ENCODE assay signal across 1 cellular context in genomic region chr21:44283953-44284352, GRCh38.
TF ChIP-seq lines count a peak whose summit lies in the region.

No MANE protein-coding gene starts in this region.

TF ChIP-seq in GM23338, 12 proteins besides CTCF, POLR2A, EP300 and RAD21:
- TF ChIP-seq, protein P1, sequence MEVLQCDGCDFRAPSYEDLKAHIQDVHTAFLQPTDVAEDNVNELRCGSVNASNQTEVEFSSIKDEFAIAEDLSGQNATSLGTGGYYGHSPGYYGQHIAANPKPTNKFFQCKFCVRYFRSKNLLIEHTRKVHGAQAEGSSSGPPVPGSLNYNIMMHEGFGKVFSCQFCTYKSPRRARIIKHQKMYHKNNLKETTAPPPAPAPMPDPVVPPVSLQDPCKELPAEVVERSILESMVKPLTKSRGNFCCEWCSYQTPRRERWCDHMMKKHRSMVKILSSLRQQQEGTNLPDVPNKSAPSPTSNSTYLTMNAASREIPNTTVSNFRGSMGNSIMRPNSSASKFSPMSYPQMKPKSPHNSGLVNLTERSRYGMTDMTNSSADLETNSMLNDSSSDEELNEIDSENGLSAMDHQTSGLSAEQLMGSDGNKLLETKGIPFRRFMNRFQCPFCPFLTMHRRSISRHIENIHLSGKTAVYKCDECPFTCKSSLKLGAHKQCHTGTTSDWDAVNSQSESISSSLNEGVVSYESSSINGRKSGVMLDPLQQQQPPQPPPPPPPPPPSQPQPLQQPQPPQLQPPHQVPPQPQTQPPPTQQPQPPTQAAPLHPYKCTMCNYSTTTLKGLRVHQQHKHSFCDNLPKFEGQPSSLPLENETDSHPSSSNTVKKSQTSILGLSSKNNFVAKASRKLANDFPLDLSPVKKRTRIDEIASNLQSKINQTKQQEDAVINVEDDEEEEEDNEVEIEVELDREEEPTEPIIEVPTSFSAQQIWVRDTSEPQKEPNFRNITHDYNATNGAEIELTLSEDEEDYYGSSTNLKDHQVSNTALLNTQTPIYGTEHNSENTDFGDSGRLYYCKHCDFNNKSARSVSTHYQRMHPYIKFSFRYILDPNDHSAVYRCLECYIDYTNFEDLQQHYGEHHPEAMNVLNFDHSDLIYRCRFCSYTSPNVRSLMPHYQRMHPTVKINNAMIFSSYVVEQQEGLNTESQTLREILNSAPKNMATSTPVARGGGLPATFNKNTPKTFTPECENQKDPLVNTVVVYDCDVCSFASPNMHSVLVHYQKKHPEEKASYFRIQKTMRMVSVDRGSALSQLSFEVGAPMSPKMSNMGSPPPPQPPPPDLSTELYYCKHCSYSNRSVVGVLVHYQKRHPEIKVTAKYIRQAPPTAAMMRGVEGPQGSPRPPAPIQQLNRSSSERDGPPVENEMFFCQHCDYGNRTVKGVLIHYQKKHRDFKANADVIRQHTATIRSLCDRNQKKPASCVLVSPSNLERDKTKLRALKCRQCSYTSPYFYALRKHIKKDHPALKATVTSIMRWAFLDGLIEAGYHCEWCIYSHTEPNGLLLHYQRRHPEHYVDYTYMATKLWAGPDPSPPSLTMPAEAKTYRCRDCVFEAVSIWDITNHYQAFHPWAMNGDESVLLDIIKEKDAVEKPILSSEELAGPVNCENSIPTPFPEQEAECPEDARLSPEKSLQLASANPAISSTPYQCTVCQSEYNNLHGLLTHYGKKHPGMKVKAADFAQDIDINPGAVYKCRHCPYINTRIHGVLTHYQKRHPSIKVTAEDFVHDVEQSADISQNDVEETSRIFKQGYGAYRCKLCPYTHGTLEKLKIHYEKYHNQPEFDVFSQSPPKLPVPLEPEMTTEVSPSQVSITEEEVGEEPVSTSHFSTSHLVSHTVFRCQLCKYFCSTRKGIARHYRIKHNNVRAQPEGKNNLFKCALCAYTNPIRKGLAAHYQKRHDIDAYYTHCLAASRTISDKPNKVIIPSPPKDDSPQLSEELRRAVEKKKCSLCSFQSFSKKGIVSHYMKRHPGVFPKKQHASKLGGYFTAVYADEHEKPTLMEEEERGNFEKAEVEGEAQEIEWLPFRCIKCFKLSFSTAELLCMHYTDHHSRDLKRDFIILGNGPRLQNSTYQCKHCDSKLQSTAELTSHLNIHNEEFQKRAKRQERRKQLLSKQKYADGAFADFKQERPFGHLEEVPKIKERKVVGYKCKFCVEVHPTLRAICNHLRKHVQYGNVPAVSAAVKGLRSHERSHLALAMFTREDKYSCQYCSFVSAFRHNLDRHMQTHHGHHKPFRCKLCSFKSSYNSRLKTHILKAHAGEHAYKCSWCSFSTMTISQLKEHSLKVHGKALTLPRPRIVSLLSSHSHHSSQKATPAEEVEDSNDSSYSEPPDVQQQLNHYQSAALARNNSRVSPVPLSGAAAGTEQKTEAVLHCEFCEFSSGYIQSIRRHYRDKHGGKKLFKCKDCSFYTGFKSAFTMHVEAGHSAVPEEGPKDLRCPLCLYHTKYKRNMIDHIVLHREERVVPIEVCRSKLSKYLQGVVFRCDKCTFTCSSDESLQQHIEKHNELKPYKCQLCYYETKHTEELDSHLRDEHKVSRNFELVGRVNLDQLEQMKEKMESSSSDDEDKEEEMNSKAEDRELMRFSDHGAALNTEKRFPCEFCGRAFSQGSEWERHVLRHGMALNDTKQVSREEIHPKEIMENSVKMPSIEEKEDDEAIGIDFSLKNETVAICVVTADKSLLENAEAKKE (CRISPR knock-in tag; IDR thresholded peaks at IDR 0.05): no peak
- TF ChIP-seq CREB1 (CRISPR knock-in tag; IDR thresholded peaks at IDR 0.05; ENCODE audit: low read depth) (no peak), POLR2AphosphoS5 (IDR thresholded peaks at IDR 0.05; ENCODE audit: low read depth) (no peak), ZNF331 (CRISPR knock-in tag; IDR thresholded peaks at IDR 0.05; ENCODE audit: low read depth) (no peak), ZNF114 (CRISPR knock-in tag; IDR thresholded peaks at IDR 0.05) (no peak), EZH2 (IDR thresholded peaks at IDR 0.05; ENCODE audit: low read depth, unreplicated experiment) (no peak)
